ENCODE assay signal across 13 cellular contexts in genomic region chr1:203128691-203129500, GRCh38. TPM values are rescaled to one million over a fixed set of nuclear protein-coding genes. Genes with fewer than 3 reads are reported as not detected.
DNase-seq lines count a peak whose midpoint lies in the region; ATAC-seq and TF ChIP-seq lines count a peak whose summit lies in the region.
"Had no signal": no experiment of that assay in that cellular context is flagged by ENCODE, and none has a peak within 500 bp of the region (broad histone marks: within the 10 kb centered on the region; RNA-seq: fewer than 3 reads in every experiment).

No MANE protein-coding gene starts in this region.

- H3K9ac ChIP-seq in Loucy (ENCODE audit: low read depth, low read length, poor library complexity, severe bottlenecking), result peak overlapping the region; percentile 51
- H3K9ac ChIP-seq: SK-N-SH had no signal

- POLR2A ChIA-PET in CD4-positive, alpha-beta memory T cell (lab: Charles Lee; ENCODE audit: partially characterized antibody), result no interaction called here

- DNase-seq in AG09309 (ENCODE audit: low read depth), result no peak
- no peak for DNase-seq in fibroblast of pulmonary artery (ENCODE audit: low read depth)
- DNase-seq in neural crest cell (ENCODE audit: low read depth, low spot score), result no peak
- DNase-seq in T1000 (lab: John Stamatoyannopoulos, UW), result no peak
- no peak for DNase-seq in NCI-H510A (lab: John Stamatoyannopoulos, UW)
- DNase-seq in CD4-positive, alpha-beta memory T cell, result no peak
- DNase-seq: CD4-positive, CD25-positive, alpha-beta regulatory T cell; cortex of kidney; NCI-H1436 treated with DMSO at 0.1 percent for 48 hours had no signal

- peaks cover 29% of the 10 kb centered on the region for H3K4me1 ChIP-seq in Loucy (ENCODE audit: insufficient read depth, low read length, poor library complexity, severe bottlenecking)
- H3K4me1 ChIP-seq in CD4-positive, alpha-beta memory T cell (ENCODE audit: insufficient read depth, low read length), result no peaks in the 10 kb centered on the region

- H3K36me3 Mint-ChIP-seq in neural crest cell (ENCODE audit: low read depth), result no peaks in the 10 kb centered on the region
- no peaks in the 10 kb centered on the region for H3K36me3 Mint-ChIP-seq in CD4-positive, alpha-beta memory T cell
- H3K36me3 Mint-ChIP-seq: CD4-positive, CD25-positive, alpha-beta regulatory T cell had no signal

- CTCF ChIA-PET in CD4-positive, alpha-beta memory T cell (lab: Charles Lee; ENCODE audit: partially characterized antibody), result no interaction called here

- H3K4me2 ChIP-seq in Loucy (ENCODE audit: low read depth, low read length, poor library complexity, severe bottlenecking), result peak overlapping the region; percentile 94

- ATAC-seq in HG03045 (IDR thresholded peaks at IDR 0.05; ENCODE audit: unreplicated experiment), result no peak

- H2AFZ ChIP-seq in Loucy (ENCODE audit: low read length), result no peak overlapping the region

- no peaks in the 10 kb centered on the region for H4K20me1 ChIP-seq in Loucy (ENCODE audit: insufficient read depth, low read length, poor library complexity, severe bottlenecking)

- no peaks in the 10 kb centered on the region for H3K79me2 ChIP-seq in Loucy (ENCODE audit: insufficient read depth, low read length)

- no peaks in the 10 kb centered on the region for H3K27me3 ChIP-seq in Loucy (ENCODE audit: insufficient read depth, low read length, poor library complexity, severe bottlenecking)
- H3K27me3 ChIP-seq in CD4-positive, alpha-beta memory T cell (ENCODE audit: insufficient read depth, low read length), result peaks cover 19% of the 10 kb centered on the region

- TF ChIP-seq CTCF in AG09309 (IDR thresholded peaks at IDR 0.05; ENCODE audit: control insufficient read depth, insufficient read depth, low read depth, low read length, missing control alignments) (no peak), Loucy (conservative IDR thresholded peaks at IDR 0.05; ENCODE audit: low read length) (no peak), fibroblast of pulmonary artery (IDR thresholded peaks at IDR 0.05; ENCODE audit: low read length, missing control alignments) (no peak), neural crest cell (conservative IDR thresholded peaks at IDR 0.05) (no peak)

- H3K9me3 ChIP-seq in Loucy (ENCODE audit: insufficient read depth, low read depth, low read length), result no peaks in the 10 kb centered on the region
- H3K9me3 ChIP-seq in CD4-positive, alpha-beta memory T cell (ENCODE audit: control insufficient read depth in 1 of 2, low read length in 2 of 2), result no peaks in the 10 kb centered on the region
- H3K9me3 ChIP-seq: SK-N-SH had no signal

- H3K9me2 ChIP-seq in Loucy (replicated peaks; ENCODE audit: low read depth, low read length), result no peaks in the 10 kb centered on the region
- H3K9me2 ChIP-seq: SK-N-SH had no signal

- H3K4me1 Mint-ChIP-seq in neural crest cell, result peaks cover 16% of the 10 kb centered on the region
- H3K4me1 Mint-ChIP-seq in CD4-positive, alpha-beta memory T cell, result peaks cover 7 to 13% (median 9%) of the 10 kb centered on the region in 4 donors

- intact Hi-C loops in CD4-positive, alpha-beta memory T cell (cut with micrococcal nuclease), result no loop called here

- H3K4me3 Mint-ChIP-seq in neural crest cell, result peak overlapping the region; percentile 39
- peak overlapping the region in 1 of 8 donors; percentile 34 for H3K4me3 Mint-ChIP-seq in CD4-positive, alpha-beta memory T cell

- peak overlapping the region; percentile 58 for H3K4me3 ChIP-seq in AG09309 (ENCODE audit: control insufficient read depth, low read depth, low read length)
- peak overlapping the region; percentile 73 for H3K4me3 ChIP-seq in Loucy (ENCODE audit: low read length, poor library complexity, severe bottlenecking)
- peak overlapping the region; percentile 36 for H3K4me3 ChIP-seq in fibroblast of pulmonary artery (replicated peaks; ENCODE audit: low read depth, low read length)
- no peak overlapping the region for H3K4me3 ChIP-seq in CD4-positive, alpha-beta memory T cell (ENCODE audit: low read length in 2 of 2)

- no peaks in the 10 kb centered on the region for H3K9me3 Mint-ChIP-seq in neural crest cell
- H3K9me3 Mint-ChIP-seq in CD4-positive, alpha-beta memory T cell, result peaks cover 0 to 5% (median 0%) of the 10 kb centered on the region in 8 donors
- H3K9me3 Mint-ChIP-seq: CD4-positive, CD25-positive, alpha-beta regulatory T cell had no signal

- H3K36me3 ChIP-seq in Loucy (ENCODE audit: insufficient read depth, low read length), result no peaks in the 10 kb centered on the region
- no peaks in the 10 kb centered on the region for H3K36me3 ChIP-seq in CD4-positive, alpha-beta memory T cell (ENCODE audit: insufficient read depth, low read length)

- no peak overlapping the region for H3K27ac ChIP-seq in CD4-positive, alpha-beta memory T cell (ENCODE audit: low read depth, low read length)

- H3K27me3 Mint-ChIP-seq in neural crest cell (ENCODE audit: low read depth), result peaks cover 53% of the 10 kb centered on the region
- peaks cover 25 to 41% of the 10 kb centered on the region in 2 donors for H3K27me3 Mint-ChIP-seq in CD4-positive, alpha-beta memory T cell

- no peak overlapping the region for H3K27ac Mint-ChIP-seq in neural crest cell (ENCODE audit: unreplicated experiment)
- H3K27ac Mint-ChIP-seq in CD4-positive, alpha-beta memory T cell, result no peak overlapping the region
- H3K27ac Mint-ChIP-seq: CD4-positive, CD25-positive, alpha-beta regulatory T cell had no signal

- no peaks in the 10 kb centered on the region for H3F3A ChIP-seq in Loucy (ENCODE audit: low read depth)

RNA-seq across cellular contexts. Expression of gene ADORA1, which starts 1.4 kb away (rescaled TPM):
- 1.9 and 2.0 TPM in 2 replicates for total RNA-seq in neural crest cell
- total RNA-seq in CD4-positive, alpha-beta memory T cell, result not detected
- under 1 TPM in 1 of 2 donors, not detected in 1; 0.10 TPM for polyA plus RNA-seq in CD4-positive, alpha-beta memory T cell
- total RNA-seq: CD4-positive, CD25-positive, alpha-beta regulatory T cell had no signal
- polyA plus RNA-seq: CD4-positive, CD25-positive, alpha-beta regulatory T cell had no signal

RNA-seq across cellular contexts. Expression of gene MYOG, which starts 43.1 kb away (rescaled TPM):
- not detected in 2 replicates for total RNA-seq in neural crest cell
- not detected for total RNA-seq in CD4-positive, alpha-beta memory T cell
- polyA plus RNA-seq in CD4-positive, alpha-beta memory T cell, result not detected
- total RNA-seq: CD4-positive, CD25-positive, alpha-beta regulatory T cell; subcutaneous adipose tissue had no signal
- polyA plus RNA-seq: CD4-positive, CD25-positive, alpha-beta regulatory T cell; SK-N-SH had no signal

RNA-seq across cellular contexts. Expression of gene MYBPH, which starts 46.7 kb away (rescaled TPM):
- total RNA-seq in neural crest cell, result not detected in 2 replicates
- total RNA-seq in CD4-positive, alpha-beta memory T cell, result not detected
- polyA plus RNA-seq in CD4-positive, alpha-beta memory T cell, result not detected
- total RNA-seq: CD4-positive, CD25-positive, alpha-beta regulatory T cell; subcutaneous adipose tissue had no signal
- polyA plus RNA-seq: CD4-positive, CD25-positive, alpha-beta regulatory T cell had no signal

RNA-seq across cellular contexts. Expression of gene CHI3L1, which starts 57.6 kb away (rescaled TPM):
- not detected in 2 replicates for total RNA-seq in neural crest cell
- 1 to 10 TPM; 5.2 to 5.7 TPM for total RNA-seq in CD4-positive, alpha-beta memory T cell
- not detected for polyA plus RNA-seq in CD4-positive, alpha-beta memory T cell
- total RNA-seq: CD4-positive, CD25-positive, alpha-beta regulatory T cell had no signal
- polyA plus RNA-seq: CD4-positive, CD25-positive, alpha-beta regulatory T cell; SK-N-SH had no signal

Comparison
In these comparisons a context has a peak if more than half of its experiments do, and no peak if none do; other contexts are left out.
1. H3K4me3 ChIP-seq: peak in AG09309 (single experiment), Loucy (single experiment) and fibroblast of pulmonary artery (single experiment); none in CD4-positive, alpha-beta memory T cell (0 of 2).